In the genomic region with DNA sequence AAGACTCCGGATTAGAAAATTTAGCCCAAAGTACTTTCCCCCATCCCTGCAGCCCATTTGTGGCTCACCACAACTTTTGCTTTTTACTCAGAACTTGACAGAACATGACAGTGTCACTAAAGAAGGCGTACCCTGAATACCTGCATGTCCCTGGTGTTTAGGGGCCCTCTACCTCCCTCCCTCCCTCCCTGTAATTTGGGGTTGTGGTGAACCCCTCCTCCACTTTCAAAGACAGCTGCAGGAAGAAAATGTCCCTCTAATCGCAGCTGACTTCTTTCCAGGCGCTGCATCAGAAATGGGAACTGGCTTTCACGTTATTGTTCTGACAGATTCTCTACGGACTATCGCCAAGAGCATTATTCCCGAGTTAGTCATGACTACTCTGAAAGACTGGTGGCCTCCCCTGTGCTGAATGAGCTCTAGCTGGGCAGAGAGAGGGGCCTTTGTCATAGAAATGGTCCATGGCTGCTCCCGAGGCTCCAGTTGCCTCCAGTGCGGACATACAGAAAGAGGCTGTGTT, we compare ENCODE assay signal across 8 cellular contexts.
DNase-seq lines count a peak whose midpoint lies in the region; ATAC-seq and TF ChIP-seq lines count a peak whose summit lies in the region.

No MANE protein-coding gene starts in this region.

- no peaks in the 10 kb centered on the region for H3K27me3 ChIP-seq in A673 (replicated peaks; ENCODE audit: insufficient read depth, low read depth, low read length, poor library complexity)

- H3K4me1 ChIP-seq in A673 (ENCODE audit: insufficient read depth, low read length, poor library complexity, severe bottlenecking) = no peaks in the 10 kb centered on the region

- CTCF ChIA-PET in A673 (lab: Charles Lee) = no interaction called here

- POLR2A ChIA-PET in A673 (lab: Charles Lee; ENCODE audit: low non-redundant PET) = no interaction called here

- peak; percentile 48 for DNase-seq in stimulated activated CD4-positive, alpha-beta T cell treated with anti-CD3 and anti-CD28 coated beads, Interleukin-1b, Interleukin-23, amount 100 ng/mL, for 48 hours
- no peak for DNase-seq in stimulated activated CD4-positive, alpha-beta T cell treated with anti-CD3 and anti-CD28 coated beads, Interleukin-12 subunit alpha, Interleukin-12 subunit beta, amount 100 ng/mL, for 4 hours
- DNase-seq in RPMI7951 (ENCODE audit: low read depth) = peak; percentile 61
- DNase-seq in fibroblast of pulmonary artery (ENCODE audit: low read depth) = peak; percentile 82
- DNase-seq in A673 (ENCODE audit: low spot score) = no peak
- DNase-seq in AG08395 (ENCODE audit: low spot score) = no peak
- no peak for DNase-seq in activated gamma-delta T cell treated with Interleukin-2 at 50 U/mL for 16 hours

- H3K27ac ChIP-seq in A673 (ENCODE audit: low read depth, low read length, poor library complexity, severe bottlenecking) = no peak overlapping the region

- BruUV-seq in A673 (replicated peaks; lab: Mats Ljungman, UMichigan) = no TSS peak

- intact Hi-C loops in A673 (cut with micrococcal nuclease; ENCODE audit: unreplicated experiment) = no loop called here

- ATAC-seq in GM18517 (IDR thresholded peaks at IDR 0.05; ENCODE audit: unreplicated experiment) = no peak

- H3K4me3 ChIP-seq in fibroblast of pulmonary artery (replicated peaks; ENCODE audit: low read depth, low read length) (no peak overlapping the region), A673 (ENCODE audit: low read depth, low read length, poor library complexity, severe bottlenecking) (no peak overlapping the region)

- H3K9me3 ChIP-seq in A673 (ENCODE audit: low read depth, low read length, poor library complexity, severe bottlenecking) = no peaks in the 10 kb centered on the region

- TF ChIP-seq CTCF in fibroblast of pulmonary artery (IDR thresholded peaks at IDR 0.05; ENCODE audit: low read length, missing control alignments) = no peak
- TF ChIP-seq CTCF in A673 (conservative IDR thresholded peaks at IDR 0.05; ENCODE audit: low read depth, low read length) = no peak

- H3K36me3 ChIP-seq in A673 (ENCODE audit: insufficient read depth, low read length, poor library complexity, severe bottlenecking) = no peaks in the 10 kb centered on the region

Comparison
In these comparisons a context has a peak if more than half of its experiments do, and no peak if none do; other contexts are left out.
1. DNase-seq: peak in stimulated activated CD4-positive, alpha-beta T cell treated with anti-CD3 and anti-CD28 coated beads, Interleukin-1b, Interleukin-23, amount 100 ng/mL, for 48 hours (single experiment), RPMI7951 (single experiment) and fibroblast of pulmonary artery (single experiment); none in stimulated activated CD4-positive, alpha-beta T cell treated with anti-CD3 and anti-CD28 coated beads, Interleukin-12 subunit alpha, Interleukin-12 subunit beta, amount 100 ng/mL, for 4 hours (single experiment), A673 (single experiment), AG08395 (single experiment) and activated gamma-delta T cell treated with Interleukin-2 at 50 U/mL for 16 hours (single experiment).